17 cellular contexts compared by ENCODE assay signal in genomic region chr2:137050949-137051348, GRCh38.
DNase-seq lines count a peak whose midpoint lies in the region; ATAC-seq, FAIRE-seq and TF ChIP-seq lines count a peak whose summit lies in the region.
"Had no signal": no experiment of that assay in that cellular context is flagged by ENCODE, and none has a peak within 500 bp of the region (broad histone marks: within the 10 kb centered on the region; RNA-seq: fewer than 3 reads in every experiment).

No MANE protein-coding gene starts in this region.

- H4K20me1 ChIP-seq in mammary epithelial cell (ENCODE audit: insufficient read depth, low read length), result no peaks in the 10 kb centered on the region

- H3K27me3 ChIP-seq in mammary epithelial cell (ENCODE audit: insufficient read depth, low read length) (no peaks in the 10 kb centered on the region), BE2C (no peaks in the 10 kb centered on the region)
- H3K27me3 ChIP-seq: SJSA1 had no signal

- peak; percentile 37 to 53 for TF ChIP-seq CTCF in mammary epithelial cell (conservative IDR thresholded peaks at IDR 0.05 in 1 of 2, IDR thresholded peaks at IDR 0.05 in 1 of 2; ENCODE audit: extremely low read depth in 1 of 2, insufficient read depth in 1 of 2, low read depth in 1 of 2, low read length in 2 of 2)
- peak; percentile 46 to 57 (median 46) for TF ChIP-seq CTCF in nephron (IDR thresholded peaks at IDR 0.05; ENCODE audit: unreplicated experiment in 3 of 3)
- no peak for TF ChIP-seq CTCF in BE2C (IDR thresholded peaks at IDR 0.05; ENCODE audit: low read depth, low read length)

- no peaks in the 10 kb centered on the region for H3K9me3 ChIP-seq in mammary epithelial cell (replicated peaks; ENCODE audit: insufficient read depth, low read length)
- no peaks in the 10 kb centered on the region for H3K9me3 ChIP-seq in BE2C
- H3K9me3 ChIP-seq: SJSA1 had no signal

- no peak overlapping the region for H3K4me3 Mint-ChIP-seq in nephron
- H3K4me3 Mint-ChIP-seq: stimulated activated naive B cell treated with anti-CD40 and anti-IgM and Interleukin-4, amounts not matched to agents 10 μg/mL and 1 μg/mL and 100 μg/mL, for 72 hours had no signal

- no peaks in the 10 kb centered on the region for H3K36me3 ChIP-seq in mammary epithelial cell (ENCODE audit: insufficient read depth, low read length)
- H3K36me3 ChIP-seq in BE2C, result no peaks in the 10 kb centered on the region
- H3K36me3 ChIP-seq: SJSA1 had no signal

- in situ Hi-C loops in mammary epithelial cell (cut with MboI; ENCODE audit: low sequenced_read_pairs in 2 of 2), result no loop called here

- dilution Hi-C loops in mammary epithelial cell (cut with HindIII; ENCODE audit: low sequenced_read_pairs), result no loop called here

- intact Hi-C loops in mammary epithelial cell (cut with micrococcal nuclease), result loop anchor here (1.0 to 2.0 kb wide), 3 partner anchors 119 to 628 kb away; no protein-coding TSS in a partner anchor

- H3K27me3 Mint-ChIP-seq in nephron (ENCODE audit: low read depth), result peaks cover 12% of the 10 kb centered on the region
- H3K27me3 Mint-ChIP-seq: stimulated activated naive B cell treated with anti-CD40 and anti-IgM and Interleukin-4, amounts not matched to agents 10 μg/mL and 1 μg/mL and 100 μg/mL, for 72 hours had no signal

- peak; percentile 10 for DNase-seq in NCI-H1694 (lab: John Stamatoyannopoulos, UW)
- no peak for DNase-seq in mammary epithelial cell
- no peak for DNase-seq in activated CD4-positive, alpha-beta T cell treated with anti-CD3 and anti-CD28 coated beads, Interleukin-2, amount 50 U/mL, for 48 hours
- no peak for DNase-seq in NCI-H1092 (lab: John Stamatoyannopoulos, UW)
- DNase-seq in HTR-8/SVneo (ENCODE audit: insufficient read length, low spot score), result no peak
- DNase-seq in BE2C, result no peak
- DNase-seq: activated naive CD4-positive, alpha-beta T cell; Calu3; left cardiac atrium; NCI-H2029 treated with DMSO at 0.1 percent for 48 hours; occipital lobe; stimulated activated CD4-positive, alpha-beta T cell treated with anti-CD3 and anti-CD28 coated beads, Interleukin-1b, Interleukin-23, amount 100 ng/mL, for 48 hours; stimulated activated naive B cell treated with anti-CD40 and anti-IgM and Interleukin-4, amounts not matched to agents 10 μg/mL and 1 μg/mL and 100 μg/mL, for 72 hours had no signal

- H2AFZ ChIP-seq in mammary epithelial cell (ENCODE audit: low read depth, low read length), result no peak overlapping the region

- WGBS in mammary epithelial cell (ENCODE audit: low coverage, missing lambda C conversion rate), result 75% methylated on average over 2 of the region's 2 CpGs

- H3K27ac Mint-ChIP-seq in nephron, result peak overlapping the region in 1 of 3 experiments; percentile 42
- H3K27ac Mint-ChIP-seq: stimulated activated naive B cell treated with anti-CD40 and anti-IgM and Interleukin-4, amounts not matched to agents 10 μg/mL and 1 μg/mL and 100 μg/mL, for 72 hours had no signal

- H3K79me2 ChIP-seq in mammary epithelial cell (ENCODE audit: insufficient read depth, low read length), result no peaks in the 10 kb centered on the region

- no peak for FAIRE-seq in HTR-8/SVneo (lab: Jason Lieb, UNC)
- FAIRE-seq: GM18507 had no signal

- H3K4me3 ChIP-seq in mammary epithelial cell (replicated peaks in 1 of 3; ENCODE audit: insufficient read depth in 1 of 3, low read depth in 2 of 3, low read length in 3 of 3) (no peak overlapping the region), BE2C (ENCODE audit: low read depth, low read length) (no peak overlapping the region)
- H3K4me3 ChIP-seq: SJSA1 had no signal

- no peak overlapping the region for H3K27ac ChIP-seq in mammary epithelial cell (ENCODE audit: insufficient read depth, low read depth, low read length)
- H3K27ac ChIP-seq: SJSA1 had no signal

- no peak overlapping the region for H3K9ac ChIP-seq in mammary epithelial cell (ENCODE audit: insufficient read depth, low read length)

- ATAC-seq in GM18519 (IDR thresholded peaks at IDR 0.05; ENCODE audit: low FRiP score, unreplicated experiment), result peak; percentile 48
- ATAC-seq: left cardiac atrium; stimulated activated naive B cell treated with anti-CD40 and anti-IgM and Interleukin-4, amounts not matched to agents 10 μg/mL and 1 μg/mL and 100 μg/mL, for 72 hours had no signal

- no peaks in the 10 kb centered on the region for H3K36me3 Mint-ChIP-seq in nephron (ENCODE audit: low read depth)
- H3K36me3 Mint-ChIP-seq: stimulated activated naive B cell treated with anti-CD40 and anti-IgM and Interleukin-4, amounts not matched to agents 10 μg/mL and 1 μg/mL and 100 μg/mL, for 72 hours had no signal

- CTCF ChIA-PET in mammary epithelial cell (lab: Charles Lee; ENCODE audit: low non-redundant PET), result no interaction called here

- H3K4me2 ChIP-seq in mammary epithelial cell (ENCODE audit: insufficient read depth, low read depth, low read length), result no peak overlapping the region

- H3K9me3 Mint-ChIP-seq in nephron, result no peaks in the 10 kb centered on the region

- peaks cover 21% of the 10 kb centered on the region for H3K4me1 Mint-ChIP-seq in nephron
- H3K4me1 Mint-ChIP-seq: stimulated activated naive B cell treated with anti-CD40 and anti-IgM and Interleukin-4, amounts not matched to agents 10 μg/mL and 1 μg/mL and 100 μg/mL, for 72 hours had no signal

- BruUV-seq in mammary epithelial cell (replicated peaks; lab: Mats Ljungman, UMichigan), result no TSS peak

- H3K4me1 ChIP-seq in mammary epithelial cell (ENCODE audit: insufficient read depth, low read length), result no peaks in the 10 kb centered on the region
- no peaks in the 10 kb centered on the region for H3K4me1 ChIP-seq in BE2C
- H3K4me1 ChIP-seq: SJSA1 had no signal
